In the genomic region with DNA sequence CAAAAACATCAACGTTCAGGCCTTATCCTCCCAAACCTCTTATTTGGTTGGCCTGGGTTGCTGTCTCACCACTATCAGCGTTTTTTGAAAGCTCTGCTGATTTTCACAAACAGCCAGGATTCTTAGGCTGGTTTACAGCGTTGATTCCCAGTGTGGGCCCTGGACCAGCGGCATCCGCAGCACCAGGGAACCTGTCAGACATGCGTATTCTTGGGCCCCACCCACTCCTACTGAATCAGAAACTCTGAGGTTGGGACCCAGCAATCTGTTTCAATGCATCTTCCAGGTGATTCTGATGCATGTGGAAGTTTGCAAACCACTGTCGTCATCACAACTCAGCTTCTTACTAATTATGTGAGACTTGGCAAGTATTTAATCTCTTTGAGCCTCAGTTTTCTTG, we compare ENCODE assay signal across 28 cellular contexts.
"Had no signal": no experiment of that assay in that cellular context is flagged by ENCODE, and none has a peak within 500 bp of the region (broad histone marks: within the 10 kb centered on the region; RNA-seq: fewer than 3 reads in every experiment).

No MANE protein-coding gene starts in this region.

- H3K27ac Mint-ChIP-seq: activated B cell treated with CpG ODN at 0.5 μM for 24 hours; activated naive CD8-positive, alpha-beta T cell; effector memory CD8-positive, alpha-beta T cell; T-helper 17 cell had no signal

- H3K4me3 Mint-ChIP-seq: activated B cell treated with CpG ODN at 0.5 μM for 24 hours; activated CD4-positive, alpha-beta memory T cell treated with anti-CD3 and anti-CD28 coated beads, Interleukin-2, amount 10 ng/mL, durations not matched to agents 7 days and 5 days; activated naive CD8-positive, alpha-beta T cell; activated T-cell treated with anti-CD3 and anti-CD28 coated beads, Interleukin-2, amount 50 U/mL, for 4 hours; activated T-helper 17 cell treated with anti-CD3 and anti-CD28 coated beads, Interleukin-2, amount 50 U/mL, for 72 hours; effector memory CD8-positive, alpha-beta T cell; T-helper 17 cell; T-helper 2 cell treated with Interferon-gamma antibody and Interleukin-4, amounts not matched to agents 5 μg/mL and 100 μg/mL, for 36 hours had no signal

- H3K9me3 ChIP-seq: esophagus squamous epithelium, gastroesophageal sphincter had no signal

- H3K36me3 ChIP-seq: brain microvascular endothelial cell, esophagus squamous epithelium, WERI-Rb-1 had no signal

- H3K9me3 Mint-ChIP-seq: activated B cell treated with CpG ODN at 0.5 μM for 24 hours; activated CD4-positive, alpha-beta memory T cell treated with anti-CD3 and anti-CD28 coated beads, Interleukin-2, amount 10 ng/mL, durations not matched to agents 7 days and 5 days; activated T-cell treated with anti-CD3 and anti-CD28 coated beads, Interleukin-2, amount 50 U/mL, for 4 hours; activated T-helper 17 cell treated with anti-CD3 and anti-CD28 coated beads, Interleukin-2, amount 50 U/mL, for 72 hours; effector memory CD8-positive, alpha-beta T cell; T-helper 2 cell treated with Interferon-gamma antibody and Interleukin-4, amounts not matched to agents 5 μg/mL and 100 μg/mL, for 36 hours had no signal

- H3K27me3 ChIP-seq: brain microvascular endothelial cell, esophagus squamous epithelium, gastroesophageal sphincter had no signal

- H3K4me3 ChIP-seq: esophagus squamous epithelium, gastroesophageal sphincter had no signal

- H3K27me3 Mint-ChIP-seq: activated CD4-positive, alpha-beta memory T cell treated with anti-CD3 and anti-CD28 coated beads, Interleukin-2, amount 10 ng/mL, durations not matched to agents 7 days and 5 days; activated T-helper 17 cell treated with anti-CD3 and anti-CD28 coated beads, Interleukin-2, amount 50 U/mL, for 72 hours; effector memory CD8-positive, alpha-beta T cell; T-helper 17 cell had no signal

- H3K4me1 Mint-ChIP-seq: activated B cell treated with CpG ODN at 0.5 μM for 24 hours had no signal

- DNase-seq: activated B cell treated with CpG ODN at 0.5 μM for 24 hours; activated CD4-positive, alpha-beta memory T cell treated with anti-CD3 and anti-CD28 coated beads, Interleukin-2, amount 10 ng/mL, durations not matched to agents 7 days and 5 days; activated CD4-positive, alpha-beta T cell treated with anti-CD3 and anti-CD28 coated beads for 48 hours; activated CD4-positive, alpha-beta T cell treated with anti-CD3 and anti-CD28 coated beads, Interleukin-2, amount 50 U/mL, for 4 hours; activated effector memory CD4-positive, alpha-beta T cell treated with Interleukin-2 at 50 U/mL for 16 hours; activated gamma-delta T cell treated with Interleukin-2 at 50 U/mL for 16 hours; activated naive CD4-positive, alpha-beta T cell treated with anti-CD3 and anti-CD28 coated beads, Interleukin-2, amount 50 U/mL, for 16 hours; activated naive CD4-positive, alpha-beta T cell treated with Interleukin-2 at 50 U/mL for 16 hours; activated T-cell treated with anti-CD3 and anti-CD28 coated beads, Interleukin-2, amount 50 U/mL, for 4 hours; amniotic stem cell; anterior cingulate cortex; brain microvascular endothelial cell; cortex of kidney; dermis blood vessel endothelial cell; effector CD4-positive, alpha-beta T cell; effector memory CD8-positive, alpha-beta T cell; esophagus squamous epithelium; foreskin melanocyte; T-helper 1 cell; T-helper 17 cell; T1000; WERI-Rb-1 had no signal

- H3K27ac ChIP-seq: brain microvascular endothelial cell, epithelial cell of prostate, esophagus squamous epithelium, gastroesophageal sphincter, WERI-Rb-1 had no signal

- ATAC-seq: activated CD4-positive, CD25-positive, alpha-beta regulatory T cell treated with anti-CD3 and anti-CD28 coated beads, Interleukin-2, amount 50 U/mL, for 24 hours; activated T-cell treated with anti-CD3 and anti-CD28 coated beads, Interleukin-2, amount 50 U/mL, for 4 hours; activated T-helper 17 cell treated with anti-CD3 and anti-CD28 coated beads, Interleukin-2, amount 50 U/mL, for 72 hours; effector memory CD8-positive, alpha-beta T cell; gastroesophageal sphincter; T-helper 17 cell had no signal

- H3K36me3 Mint-ChIP-seq: activated naive CD8-positive, alpha-beta T cell had no signal
